7 cellular contexts compared by ENCODE assay signal in the genomic region with DNA sequence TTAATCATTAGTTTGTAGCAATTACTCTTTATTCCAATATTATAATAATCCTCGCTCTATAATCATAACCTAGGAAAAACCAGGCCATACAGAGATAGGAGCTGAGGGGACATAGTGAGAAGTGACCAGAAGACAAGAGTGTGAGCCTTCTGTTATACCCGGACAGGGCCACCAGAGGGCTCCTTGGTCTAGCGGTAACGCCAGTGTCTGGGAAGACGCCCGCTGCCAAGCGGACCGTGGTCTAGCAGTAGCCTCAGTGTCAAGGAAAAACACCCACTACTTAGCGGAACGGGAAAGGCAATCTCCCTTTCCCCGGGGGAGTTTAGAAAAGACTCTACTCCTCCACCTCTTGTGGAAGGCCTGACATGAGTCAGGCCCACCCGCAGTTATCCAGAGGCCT.
DNase-seq lines count a peak whose midpoint lies in the region; ATAC-seq and TF ChIP-seq lines count a peak whose summit lies in the region.
"Not testable (repeated sequence)": the region's sequence is repeated elsewhere in the genome, so short reads cannot be mapped to it uniquely, and the experiment has no call there.

No MANE protein-coding gene starts in this region.

- H3K27me3 ChIP-seq in foreskin keratinocyte, neural progenitor cell: not testable (repeated sequence)

- H3K9me3 ChIP-seq in neural progenitor cell (ENCODE audit: low read depth): not testable (repeated sequence)

- ATAC-seq in foreskin keratinocyte: not testable (repeated sequence)

- not testable (repeated sequence) for H3K4me3 ChIP-seq in choroid plexus epithelial cell (ENCODE audit: low read depth, low read length); neural progenitor cell

- H3K27ac Mint-ChIP-seq in activated CD4-positive, alpha-beta memory T cell treated with anti-CD3 and anti-CD28 coated beads for 36 hours; neural progenitor cell: not testable (repeated sequence)

- not testable (repeated sequence) for H3K4me2 ChIP-seq in neural progenitor cell

- CTCF ChIA-PET in activated CD4-positive, alpha-beta memory T cell treated with anti-CD3 and anti-CD28 coated beads for 36 hours (lab: Charles Lee): not testable (repeated sequence)

- not testable (repeated sequence) for H3K36me3 ChIP-seq in neural progenitor cell

- not testable (repeated sequence) for H3K27me3 Mint-ChIP-seq in activated CD4-positive, alpha-beta memory T cell treated with anti-CD3 and anti-CD28 coated beads for 36 hours; neural progenitor cell (ENCODE audit: insufficient read depth, low read depth)

- H3K79me2 ChIP-seq in neural progenitor cell (ENCODE audit: low read depth): not testable (repeated sequence)

- POLR2A ChIA-PET in activated CD4-positive, alpha-beta memory T cell treated with anti-CD3 and anti-CD28 coated beads for 36 hours (lab: Charles Lee): not testable (repeated sequence)

- H3K4me1 Mint-ChIP-seq in activated CD4-positive, alpha-beta memory T cell treated with anti-CD3 and anti-CD28 coated beads for 36 hours (ENCODE audit: low read depth); neural progenitor cell: not testable (repeated sequence)

- intact Hi-C loops in activated CD4-positive, alpha-beta memory T cell treated with anti-CD3 and anti-CD28 coated beads for 36 hours (cut with micrococcal nuclease): loop anchor here (5.0 kb wide), 1 partner anchor 186 kb away; no protein-coding TSS in a partner anchor

- not testable (repeated sequence) for H3K4me3 Mint-ChIP-seq in activated CD4-positive, alpha-beta memory T cell treated with anti-CD3 and anti-CD28 coated beads for 36 hours; neural progenitor cell

- not testable (repeated sequence) for H4K20me1 ChIP-seq in neural progenitor cell (ENCODE audit: low read depth)

- H3K9me3 Mint-ChIP-seq in activated CD4-positive, alpha-beta memory T cell treated with anti-CD3 and anti-CD28 coated beads for 36 hours; neural progenitor cell: not testable (repeated sequence)

- H2AFZ ChIP-seq in neural progenitor cell (replicated peaks): not testable (repeated sequence)

- TF ChIP-seq CTCF in choroid plexus epithelial cell (conservative IDR thresholded peaks at IDR 0.05; ENCODE audit: low read depth, low read length) (peak; percentile 54), foreskin keratinocyte (conservative IDR thresholded peaks at IDR 0.05) (peak; percentile 57), neural progenitor cell (IDR thresholded peaks at IDR 0.05) (peak; percentile 52)

- not testable (repeated sequence) for H3F3A ChIP-seq in neural progenitor cell (ENCODE audit: low read depth)

- H3K4me1 ChIP-seq in foreskin keratinocyte, neural progenitor cell: not testable (repeated sequence)

- DNase-seq in DMS53 (lab: John Stamatoyannopoulos, UW): peak; percentile 2
- peak; percentile 41 for DNase-seq in HT1080 (ENCODE audit: low read depth)
- peak; percentile 10 for DNase-seq in OCI-M1 (lab: John Stamatoyannopoulos, UW)
- DNase-seq in activated CD4-positive, alpha-beta memory T cell treated with anti-CD3 and anti-CD28 coated beads for 36 hours: peak; percentile 15
- not testable (repeated sequence) for DNase-seq in choroid plexus epithelial cell (ENCODE audit: low read depth); foreskin keratinocyte
- DNase-seq in neural progenitor cell (ENCODE audit: low spot score): peak; percentile 31

- H3K9ac ChIP-seq in neural progenitor cell: not testable (repeated sequence)

- not testable (repeated sequence) for H3K36me3 Mint-ChIP-seq in activated CD4-positive, alpha-beta memory T cell treated with anti-CD3 and anti-CD28 coated beads for 36 hours; neural progenitor cell

- not testable (repeated sequence) for H3K27ac ChIP-seq in foreskin keratinocyte, neural progenitor cell
